In the genomic region with DNA sequence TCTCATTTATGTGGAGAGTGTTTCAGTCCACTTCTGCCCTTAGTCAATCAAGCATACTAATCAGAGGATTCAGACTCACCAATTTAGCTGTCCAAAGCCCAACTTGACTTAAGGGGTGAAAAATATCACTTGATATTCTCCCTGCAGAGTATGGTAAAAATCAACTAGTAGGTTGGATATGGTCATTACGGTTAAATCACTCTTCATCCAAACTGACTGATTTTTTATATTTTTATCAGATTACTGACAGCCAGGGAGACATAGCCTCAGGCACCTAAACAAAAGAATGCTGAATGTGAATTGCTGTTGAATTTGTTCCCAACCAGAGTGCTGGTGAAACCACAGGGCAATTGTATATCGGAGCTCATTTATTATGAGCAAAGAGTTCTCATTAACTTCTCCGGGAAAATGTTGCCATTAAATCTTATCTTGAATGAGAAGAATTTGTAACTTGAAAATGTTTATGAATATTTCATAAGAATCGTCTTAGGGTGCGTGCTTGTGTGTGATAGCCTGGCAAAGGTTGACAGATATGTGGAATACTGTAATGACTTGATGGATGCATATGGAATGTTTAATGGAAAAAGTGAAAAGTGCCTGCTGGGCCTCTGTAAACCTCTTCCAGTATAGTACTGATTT, we compare ENCODE assay signal across 12 cellular contexts.
DNase-seq lines count a peak whose midpoint lies in the region; ATAC-seq, FAIRE-seq and TF ChIP-seq lines count a peak whose summit lies in the region.
"Had no signal": no experiment of that assay in that cellular context is flagged by ENCODE, and none has a peak within 500 bp of the region (broad histone marks: within the 10 kb centered on the region; RNA-seq: fewer than 3 reads in every experiment).

No MANE protein-coding gene starts in this region.

- no peak overlapping the region for H2AFZ ChIP-seq in GM12878 (ENCODE audit: control insufficient read depth, low read depth, low read length)

- H3K36me3 ChIP-seq in GM06990 (ENCODE audit: control insufficient read depth, insufficient read depth, low read length) (peaks cover 1% of the 10 kb centered on the region; the same call in 1 of the 2 replicates), GM12878 (ENCODE audit: control insufficient read depth in 2 of 2, insufficient read depth in 2 of 2, low read length in 1 of 2) (peaks cover 0 to 2% of the 10 kb centered on the region in 2 experiments; a peak in 2 of 4 replicates)
- H3K36me3 ChIP-seq: right atrium auricular region had no signal

- no peak for DNase-seq in GM06990 (ENCODE audit: extremely low read depth, insufficient read length)
- DNase-seq in NCI-H2029 treated with DMSO at 0.1 percent for 48 hours (lab: John Stamatoyannopoulos, UW) = peak; percentile 89
- DNase-seq in GM12878 (ENCODE audit: low read depth, low spot score) = no peak
- no peak for DNase-seq in progenitor cell of endocrine pancreas (ENCODE audit: low spot score, unreplicated experiment)
- no peak for DNase-seq in NOMO-1 treated with DMSO at 0.1 percent for 48 hours (lab: John Stamatoyannopoulos, UW; ENCODE audit: unreplicated experiment)
- DNase-seq: activated CD4-positive, alpha-beta T cell treated with anti-CD3 and anti-CD28 coated beads, Interleukin-2, amount 10 ng/mL, durations not matched to agents 24 days and 14 days; activated naive CD4-positive, alpha-beta T cell treated with anti-CD3 and anti-CD28 coated beads, Interleukin-2, amount 50 U/mL, for 16 hours; NCI-H1694; SHP77 had no signal

- H3K27ac Mint-ChIP-seq in progenitor cell of endocrine pancreas = peak overlapping the region; percentile 49
- H3K27ac Mint-ChIP-seq: activated CD4-positive, alpha-beta T cell treated with anti-CD3 and anti-CD28 coated beads, Interleukin-2, amount 10 ng/mL, durations not matched to agents 24 days and 14 days had no signal

- H4K20me1 ChIP-seq in GM12878 (ENCODE audit: control insufficient read depth, insufficient read depth) = no peaks in the 10 kb centered on the region

- WGBS in GM12878 (ENCODE audit: insufficient coverage, insufficient replicate concordance, low lambda C conversion rate, missing lambda C conversion rate) = 50% methylated on average over 5 of the region's 5 CpGs

- no peak for TF ChIP-seq POLR2A in GM12878 (IDR thresholded peaks at IDR 0.05; ENCODE audit: low read depth, low read length)

- no peak for TF ChIP-seq CTCF in GM06990 (IDR thresholded peaks at IDR 0.05; ENCODE audit: insufficient read depth, low read length, poor library complexity, severe bottlenecking)
- no peak for TF ChIP-seq CTCF in GM12878 (IDR thresholded peaks at IDR 0.05 in 2 of 3, conservative IDR thresholded peaks at IDR 0.05 in 1 of 3; ENCODE audit: control insufficient read depth in 2 of 3, extremely low read depth in 1 of 3, insufficient read depth in 1 of 3, low read depth in 3 of 3, low read length in 3 of 3)
- TF ChIP-seq CTCF in progenitor cell of endocrine pancreas (IDR thresholded peaks at IDR 0.05; ENCODE audit: unreplicated experiment) = no peak

- POLR2A ChIA-PET in GM12878 (lab: Charles Lee) = interaction anchor here (0.7 to 3.0 kb wide), 5 partner anchors 8 to 86 kb away, joined by 3 to 15 read pairs (median 4); no protein-coding TSS in a partner anchor

- CTCF ChIA-PET in GM12878 (lab: Yijun Ruan, JAX) = interaction anchor here (1.3 to 1.5 kb wide), 2 partner anchors 77 to 84 kb away, joined by 3 to 5 read pairs; no protein-coding TSS in a partner anchor

- TF ChIP-seq RAD21 in GM12878 (IDR thresholded peaks at IDR 0.05; ENCODE audit: insufficient read depth, low read depth, low read length) = no peak

- H3K27me3 Mint-ChIP-seq in progenitor cell of endocrine pancreas = no peaks in the 10 kb centered on the region
- H3K27me3 Mint-ChIP-seq: activated CD4-positive, alpha-beta T cell treated with anti-CD3 and anti-CD28 coated beads, Interleukin-2, amount 10 ng/mL, durations not matched to agents 24 days and 14 days had no signal

- no peaks in the 10 kb centered on the region for H3K4me1 ChIP-seq in GM12878 (ENCODE audit: control insufficient read depth, insufficient read depth, low read length)
- H3K4me1 ChIP-seq: right atrium auricular region had no signal

- H3K27ac ChIP-seq in GM12878 (ENCODE audit: control insufficient read depth, insufficient read depth) = peak overlapping the region; percentile 35; the same call in 1 of the 2 replicates
- H3K27ac ChIP-seq: right atrium auricular region had no signal

- RAD21 ChIA-PET in GM12878 (lab: Charles Lee; ENCODE audit: unreplicated experiment) = interaction anchor here (0.8 to 2.9 kb wide), 11 partner anchors 10 to 215 kb away, joined by 3 to 31 read pairs (median 7); no protein-coding TSS in a partner anchor

- ATAC-seq in GM12878 (peak; percentile 8), esophagus mucosa (no peak), GM19035 (IDR thresholded peaks at IDR 0.05; ENCODE audit: unreplicated experiment) (no peak)

- no peak overlapping the region for H3K4me3 Mint-ChIP-seq in progenitor cell of endocrine pancreas (ENCODE audit: low read depth)
- H3K4me3 Mint-ChIP-seq: activated CD4-positive, alpha-beta T cell treated with anti-CD3 and anti-CD28 coated beads, Interleukin-2, amount 10 ng/mL, durations not matched to agents 24 days and 14 days had no signal

- H3K4me1 Mint-ChIP-seq in progenitor cell of endocrine pancreas (ENCODE audit: low read depth) = peaks cover 3% of the 10 kb centered on the region
- H3K4me1 Mint-ChIP-seq: activated CD4-positive, alpha-beta T cell treated with anti-CD3 and anti-CD28 coated beads, Interleukin-2, amount 10 ng/mL, durations not matched to agents 24 days and 14 days had no signal

- in situ Hi-C loops in GM12878 (cut with MboI) = no loop called here

- intact Hi-C loops in GM12878 (cut with micrococcal nuclease; ENCODE audit: unreplicated experiment) = no loop called here

- no peaks in the 10 kb centered on the region for H3K9me3 Mint-ChIP-seq in progenitor cell of endocrine pancreas (ENCODE audit: low read depth)
- H3K9me3 Mint-ChIP-seq: activated CD4-positive, alpha-beta T cell treated with anti-CD3 and anti-CD28 coated beads, Interleukin-2, amount 10 ng/mL, durations not matched to agents 24 days and 14 days had no signal

- H3K79me2 ChIP-seq in GM12878 (ENCODE audit: control insufficient read depth, insufficient read depth, low read length) = peaks cover 69% of the 10 kb centered on the region

- no peaks in the 10 kb centered on the region for H3K9me3 ChIP-seq in GM12878 (replicated peaks; ENCODE audit: control insufficient read depth, insufficient read depth, low read length)
- H3K9me3 ChIP-seq: right atrium auricular region had no signal

- H3K9ac ChIP-seq in GM12878 (ENCODE audit: control insufficient read depth, insufficient read depth, low read length) = peak overlapping the region; percentile 26; the same call in 1 of the 2 replicates

- H3K4me3 ChIP-seq in GM06990 (replicated peaks; ENCODE audit: low read depth, low read length) (peak overlapping the region; percentile 70), GM12878 (peak overlapping the region; percentile 77)
- H3K4me3 ChIP-seq: right atrium auricular region had no signal

- FAIRE-seq in GM12878 (lab: Jason Lieb, UNC) = no peak

- TF ChIP-seq EP300 in GM12878 (IDR thresholded peaks at IDR 0.05; ENCODE audit: borderline replicate concordance in 1 of 2, control insufficient read depth in 1 of 2, low read depth in 2 of 2, low read length in 2 of 2) = no peak

- no peaks in the 10 kb centered on the region for H3K27me3 ChIP-seq in GM06990 (replicated peaks; ENCODE audit: control insufficient read depth, insufficient read depth, low read length)
- H3K27me3 ChIP-seq in GM12878 (replicated peaks in 1 of 2; ENCODE audit: control insufficient read depth in 2 of 2, insufficient read depth in 2 of 2, low read length in 1 of 2) = no peaks in the 10 kb centered on the region
- H3K27me3 ChIP-seq: right atrium auricular region had no signal

- SMC1A ChIA-PET in GM12878 (lab: Charles Lee; ENCODE audit: uncharacterized antibody, unreplicated experiment) = interaction anchor here (0.7 to 8.3 kb wide), 18 partner anchors 10 to 215 kb away, joined by 3 to 59 read pairs (median 6); no protein-coding TSS in a partner anchor

- H3K4me2 ChIP-seq in GM12878 (ENCODE audit: control insufficient read depth, insufficient read depth) = 0 out of 2 replicates have a peak overlapping the region, but pooled peaks have one; percentile 35

- H3K36me3 Mint-ChIP-seq in progenitor cell of endocrine pancreas (ENCODE audit: insufficient read depth) = no peaks in the 10 kb centered on the region

- TSS peak; percentile 62 for BruUV-seq in GM12878 (replicated peaks; lab: Mats Ljungman, UMichigan)

TF ChIP-seq in GM12878, 131 proteins besides CTCF, POLR2A, EP300 and RAD21 (continues in another document):
- TF ChIP-seq CREM (IDR thresholded peaks at IDR 0.05; ENCODE audit: low read depth) (0 out of 2 replicates have a peak, but pooled peaks have one; percentile 14), ZNF274 (IDR thresholded peaks at IDR 0.05; ENCODE audit: insufficient read depth, insufficient read length) (no peak), RFX5 (IDR thresholded peaks at IDR 0.05; ENCODE audit: low read depth, low read length) (no peak), TCF7 (IDR thresholded peaks at IDR 0.05; ENCODE audit: borderline replicate concordance) (no peak), CBX5 (IDR thresholded peaks at IDR 0.05; ENCODE audit: low read depth) (no peak), NR2F1 (conservative IDR thresholded peaks at IDR 0.05) (no peak), HDAC6 (IDR thresholded peaks at IDR 0.05; ENCODE audit: unreplicated experiment) (no peak), POU2F2 (IDR thresholded peaks at IDR 0.05; ENCODE audit: borderline replicate concordance, low read depth, low read length) (no peak), SREBF2 (IDR thresholded peaks at IDR 0.05; ENCODE audit: low read length) (no peak)
- TF ChIP-seq, protein P1, sequence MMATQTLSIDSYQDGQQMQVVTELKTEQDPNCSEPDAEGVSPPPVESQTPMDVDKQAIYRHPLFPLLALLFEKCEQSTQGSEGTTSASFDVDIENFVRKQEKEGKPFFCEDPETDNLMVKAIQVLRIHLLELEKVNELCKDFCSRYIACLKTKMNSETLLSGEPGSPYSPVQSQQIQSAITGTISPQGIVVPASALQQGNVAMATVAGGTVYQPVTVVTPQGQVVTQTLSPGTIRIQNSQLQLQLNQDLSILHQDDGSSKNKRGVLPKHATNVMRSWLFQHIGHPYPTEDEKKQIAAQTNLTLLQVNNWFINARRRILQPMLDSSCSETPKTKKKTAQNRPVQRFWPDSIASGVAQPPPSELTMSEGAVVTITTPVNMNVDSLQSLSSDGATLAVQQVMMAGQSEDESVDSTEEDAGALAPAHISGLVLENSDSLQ (IDR thresholded peaks at IDR 0.05) = no peak
- TF ChIP-seq, protein P2, sequence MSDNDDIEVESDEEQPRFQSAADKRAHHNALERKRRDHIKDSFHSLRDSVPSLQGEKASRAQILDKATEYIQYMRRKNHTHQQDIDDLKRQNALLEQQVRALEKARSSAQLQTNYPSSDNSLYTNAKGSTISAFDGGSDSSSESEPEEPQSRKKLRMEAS (IDR thresholded peaks at IDR 0.05; ENCODE audit: low read depth, low read length) = no peak
